8 cellular contexts compared by ENCODE assay signal in genomic region chr5:82356808-82357671, GRCh38.
A peak's percentile ranks its signal among the peaks of the same experiment; 100 is the strongest.
DNase-seq lines count a peak whose midpoint lies in the region; FAIRE-seq and TF ChIP-seq lines count a peak whose summit lies in the region.

No MANE protein-coding gene starts in this region.

- intact Hi-C loops in cardiac septum (cut with DNase I) = loop anchor here (1.0 to 10.0 kb wide), 4 partner anchors 40 to 1115 kb away; partner anchors contain the start of gene VCAN

- H3K4me3 ChIP-seq in AG10803 (ENCODE audit: low read length) = no peak overlapping the region

- peak; percentile 67 for FAIRE-seq in RCC 7860 (lab: Jason Lieb, UNC)

- DNase-seq in AG10803 (ENCODE audit: low read depth) (peak; percentile 91), H4 (ENCODE audit: low spot score) (peak; percentile 86), RCC 7860 (ENCODE audit: low spot score) (peak; percentile 74), cardiac septum (ENCODE audit: low spot score) (peak; percentile 90), COLO668 (lab: John Stamatoyannopoulos, UW; ENCODE audit: unreplicated experiment) (no peak)
- DNase-seq in activated T-helper 9 cell treated with anti-CD3 and anti-CD28 coated beads, Interleukin-2, amount 50 U/mL, for 16 hours (ENCODE audit: low read depth) = peak; percentile 52
- peak; percentile 21 to 67 (median 38) for DNase-seq in stimulated activated CD4-positive, alpha-beta T cell treated with anti-CD3 and anti-CD28 coated beads, Interleukin-1b, Interleukin-23, amount 100 ng/mL, for 24 hours (ENCODE audit: low read depth in 4 of 4, low spot score in 1 of 4)
- DNase-seq in NK-92 treated with Interleukin-12 subunit alpha and Interleukin-12 subunit beta, amount 100 ng/mL, for 24 hours (lab: John Stamatoyannopoulos, UW) = no peak

- no peak for TF ChIP-seq CTCF in AG10803 (conservative IDR thresholded peaks at IDR 0.05; ENCODE audit: low read length)

Comparison
In these comparisons a context has a peak if more than half of its experiments do, and no peak if none do; other contexts are left out.
1. DNase-seq: peak in AG10803 (single experiment), H4 (single experiment), RCC 7860 (single experiment), activated T-helper 9 cell treated with anti-CD3 and anti-CD28 coated beads, Interleukin-2, amount 50 U/mL, for 16 hours (single experiment), cardiac septum (single experiment) and stimulated activated CD4-positive, alpha-beta T cell treated with anti-CD3 and anti-CD28 coated beads, Interleukin-1b, Interleukin-23, amount 100 ng/mL, for 24 hours (4 of 4); none in COLO668 (single experiment) and NK-92 treated with Interleukin-12 subunit alpha and Interleukin-12 subunit beta, amount 100 ng/mL, for 24 hours (single experiment).